ENCODE assay signal across 9 cellular contexts in the genomic region with DNA sequence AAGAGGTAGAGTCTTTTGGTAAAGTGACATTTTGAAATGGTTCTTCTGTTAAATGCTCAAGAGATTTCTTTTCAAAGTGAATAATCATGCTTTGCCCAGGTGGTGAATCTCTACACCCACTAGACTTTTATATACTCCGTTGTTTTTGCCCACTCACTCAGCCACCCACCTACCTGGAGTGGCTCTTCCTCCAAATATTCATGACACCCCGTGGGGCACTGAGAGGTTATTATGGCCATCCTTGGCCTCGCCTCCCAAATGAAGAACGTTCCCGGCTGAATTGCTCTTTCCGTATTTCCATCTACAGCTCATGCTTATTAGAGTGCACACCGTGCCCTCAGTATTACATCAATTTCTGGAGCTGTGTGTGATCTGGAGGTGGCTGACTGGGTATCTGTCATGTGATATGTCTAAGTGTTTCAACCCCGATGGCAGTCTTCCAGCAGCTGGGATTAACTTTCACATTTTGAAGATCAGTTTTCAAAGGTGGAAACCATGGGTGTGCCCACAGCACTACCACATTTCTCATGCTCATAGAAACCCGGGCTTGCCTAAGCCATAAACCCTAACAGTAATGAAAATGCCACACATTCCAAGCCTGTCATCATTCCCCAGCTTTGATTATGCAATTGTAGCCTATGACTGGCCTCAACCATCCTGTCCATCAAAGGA.
DNase-seq lines count a peak whose midpoint lies in the region; ATAC-seq and TF ChIP-seq lines count a peak whose summit lies in the region.
"Had no signal": no experiment of that assay in that cellular context is flagged by ENCODE, and none has a peak within 500 bp of the region (broad histone marks: within the 10 kb centered on the region; RNA-seq: fewer than 3 reads in every experiment).

No MANE protein-coding gene starts in this region.

- TF ChIP-seq RAD21 in HCT116 (IDR thresholded peaks at IDR 0.05; ENCODE audit: low read depth) = no peak

- 78 to 84% methylated on average over 8 to 9 of the region's 9 CpGs for WGBS in thyroid gland, 2 donors

- H3K4me1 ChIP-seq in HCT116 (ENCODE audit: control insufficient read depth in 1 of 2, insufficient read depth in 2 of 2, low read length in 2 of 2) (peaks cover 12 to 26% of the 10 kb centered on the region in 2 experiments; a peak in 3 of 4 replicates), fibroblast of lung (ENCODE audit: control insufficient read depth, extremely low read depth, insufficient read depth, low read length) (peaks cover 3% of the 10 kb centered on the region), thyroid gland (peaks cover 17% of the 10 kb centered on the region in 2 donors)

- intact Hi-C loops in HCT116 (cut with micrococcal nuclease) (loop anchor here (10.0 kb wide), 1 partner anchor 491 kb away; a partner anchor contains a TSS), thyroid gland (cut with DNase I) (no loop called here)

- H3K36me3 ChIP-seq in HCT116 (ENCODE audit: control insufficient read depth in 1 of 2, insufficient read depth in 2 of 2, low read length in 2 of 2) (no peaks in the 10 kb centered on the region), fibroblast of lung (ENCODE audit: control insufficient read depth, insufficient read depth, low read length) (no peaks in the 10 kb centered on the region), thyroid gland (no peaks in the 10 kb centered on the region)

- 0 out of 4 replicates have a peak overlapping the region, but pooled peaks of 1 of the 2 experiments have one; percentile 8 for H3K4me3 ChIP-seq in HCT116 (replicated peaks in 1 of 2; ENCODE audit: low read depth in 1 of 2, low read length in 2 of 2)
- H3K4me3 ChIP-seq in fibroblast of lung (replicated peaks in 1 of 4; ENCODE audit: control extremely low read depth in 1 of 4, insufficient read depth in 1 of 4, low read depth in 3 of 4, low read length in 4 of 4) = no peak overlapping the region
- no peak overlapping the region for H3K4me3 ChIP-seq in thyroid gland (replicated peaks in 1 of 3)

- H3K79me2 ChIP-seq in HCT116 (ENCODE audit: insufficient read depth, low read length) (no peaks in the 10 kb centered on the region), fibroblast of lung (ENCODE audit: control insufficient read depth, insufficient read depth, low read length) (no peaks in the 10 kb centered on the region)

- H3K9me3 ChIP-seq in HCT116 (ENCODE audit: control insufficient read depth in 1 of 2, insufficient read depth in 1 of 2, low read depth in 1 of 2, low read length in 2 of 2) (no peaks in the 10 kb centered on the region), fibroblast of lung (ENCODE audit: control insufficient read depth, insufficient read depth, low read depth, low read length) (no peaks in the 10 kb centered on the region), thyroid gland (no peaks in the 10 kb centered on the region)

- H3K27me3 ChIP-seq in HCT116 (ENCODE audit: insufficient read depth, low read length) (no peaks in the 10 kb centered on the region), fibroblast of lung (ENCODE audit: control insufficient read depth, insufficient read depth, low read length) (no peaks in the 10 kb centered on the region), thyroid gland (no peaks in the 10 kb centered on the region)

- H3K9ac ChIP-seq in HCT116 (ENCODE audit: low read length) = no peak overlapping the region
- H3K9ac ChIP-seq in fibroblast of lung (ENCODE audit: insufficient read depth, low read length) = no peak overlapping the region

- TF ChIP-seq CTCF in HCT116 (IDR thresholded peaks at IDR 0.05 in 2 of 3, conservative IDR thresholded peaks at IDR 0.05 in 1 of 3; ENCODE audit: borderline replicate concordance in 1 of 3, insufficient read depth in 1 of 3, low read depth in 2 of 3, low read length in 2 of 3) (no peak), fibroblast of lung (conservative IDR thresholded peaks at IDR 0.05 in 1 of 2, IDR thresholded peaks at IDR 0.05 in 1 of 2; ENCODE audit: low read depth in 1 of 2, low read length in 2 of 2) (no peak), thyroid gland (IDR thresholded peaks at IDR 0.05) (no peak)

- TF ChIP-seq POLR2A in HCT116 (IDR thresholded peaks at IDR 0.05; ENCODE audit: borderline replicate concordance, extremely low read depth, insufficient read depth, insufficient read length) (no peak), thyroid gland (IDR thresholded peaks at IDR 0.05) (no peak)

- DNase-seq in HCT116 (ENCODE audit: low read depth, low spot score) = peak; percentile 73
- DNase-seq in NCI-H524 (lab: John Stamatoyannopoulos, UW) = peak; percentile 62 to 89
- peak; percentile 61 to 66 for DNase-seq in fibroblast of lung (ENCODE audit: low read depth in 2 of 2)
- DNase-seq in thyroid gland = peak; percentile 8 to 37
- DNase-seq in 8988T = no peak
- DNase-seq in SKM-1 (lab: John Stamatoyannopoulos, UW; ENCODE audit: unreplicated experiment) = no peak
- no peak for DNase-seq in SHP77 treated with DMSO at 0.1 percent for 48 hours (lab: John Stamatoyannopoulos, UW)
- DNase-seq: activated CD4-positive, alpha-beta memory T cell treated with anti-CD3 and anti-CD28 coated beads for 36 hours; naive B cell had no signal

- H2AFZ ChIP-seq in HCT116 (ENCODE audit: low read depth, low read length, poor library complexity, severe bottlenecking) (peak overlapping the region; percentile 37), fibroblast of lung (ENCODE audit: low read length) (no peak overlapping the region)

- peak; percentile 93 for ATAC-seq in HCT116

- H3K9me2 ChIP-seq in HCT116 (ENCODE audit: insufficient read depth) = no peaks in the 10 kb centered on the region

- CTCF ChIA-PET in HCT116 (lab: Charles Lee) = no interaction called here

- no TSS peak for BruUV-seq in HCT116 (replicated peaks; lab: Mats Ljungman, UMichigan)

- H4K20me1 ChIP-seq in HCT116 (ENCODE audit: insufficient read depth) (no peaks in the 10 kb centered on the region), fibroblast of lung (ENCODE audit: control insufficient read depth, extremely low read depth, insufficient read depth, low read length) (no peaks in the 10 kb centered on the region)

- POLR2A ChIA-PET in HCT116 (lab: Charles Lee) = no interaction called here

- H3K27ac ChIP-seq in HCT116 (ENCODE audit: low read depth, low read length) = no peak overlapping the region
- no peak overlapping the region for H3K27ac ChIP-seq in fibroblast of lung (ENCODE audit: insufficient read depth, low read length)
- H3K27ac ChIP-seq in thyroid gland = no peak overlapping the region

- H3K4me2 ChIP-seq in HCT116 (ENCODE audit: low read length) (peak overlapping the region; percentile 59), fibroblast of lung (ENCODE audit: extremely low read depth, insufficient read depth, low read length) (no peak overlapping the region)

- RAD21 ChIA-PET in HCT116 (lab: Charles Lee; ENCODE audit: low non-redundant PET in 1 of 2, low total read pairs in 2 of 2, uncharacterized antibody in 2 of 2, unreplicated experiment in 2 of 2) = no interaction called here

TF ChIP-seq in HCT116, 20 proteins besides CTCF, POLR2A, EP300 and RAD21 (continues in another document):
- TF ChIP-seq CBX3 (IDR thresholded peaks at IDR 0.05; ENCODE audit: low read depth) (peak; percentile 74), YY1 (IDR thresholded peaks at IDR 0.05; ENCODE audit: extremely low read depth, insufficient replicate concordance, low read depth, low read length) (no peak), POLR2AphosphoS5 (IDR thresholded peaks at IDR 0.05; ENCODE audit: low read depth, low read length) (peak; percentile 45; the same call in 1 of the 2 replicates), SIN3A (IDR thresholded peaks at IDR 0.05; ENCODE audit: low read depth) (peak; percentile 80), ZFX (IDR thresholded peaks at IDR 0.05) (no peak), FOSL1 (IDR thresholded peaks at IDR 0.05; ENCODE audit: low read depth) (0 out of 2 replicates have a peak, but pooled peaks have one; percentile 45)
- TF ChIP-seq, protein P1, sequence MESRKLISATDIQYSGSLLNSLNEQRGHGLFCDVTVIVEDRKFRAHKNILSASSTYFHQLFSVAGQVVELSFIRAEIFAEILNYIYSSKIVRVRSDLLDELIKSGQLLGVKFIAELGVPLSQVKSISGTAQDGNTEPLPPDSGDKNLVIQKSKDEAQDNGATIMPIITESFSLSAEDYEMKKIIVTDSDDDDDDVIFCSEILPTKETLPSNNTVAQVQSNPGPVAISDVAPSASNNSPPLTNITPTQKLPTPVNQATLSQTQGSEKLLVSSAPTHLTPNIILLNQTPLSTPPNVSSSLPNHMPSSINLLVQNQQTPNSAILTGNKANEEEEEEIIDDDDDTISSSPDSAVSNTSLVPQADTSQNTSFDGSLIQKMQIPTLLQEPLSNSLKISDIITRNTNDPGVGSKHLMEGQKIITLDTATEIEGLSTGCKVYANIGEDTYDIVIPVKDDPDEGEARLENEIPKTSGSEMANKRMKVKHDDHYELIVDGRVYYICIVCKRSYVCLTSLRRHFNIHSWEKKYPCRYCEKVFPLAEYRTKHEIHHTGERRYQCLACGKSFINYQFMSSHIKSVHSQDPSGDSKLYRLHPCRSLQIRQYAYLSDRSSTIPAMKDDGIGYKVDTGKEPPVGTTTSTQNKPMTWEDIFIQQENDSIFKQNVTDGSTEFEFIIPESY (IDR thresholded peaks at IDR 0.05; ENCODE audit: extremely low read depth, insufficient replicate concordance, low read length) = no peak
- TF ChIP-seq, protein P2, sequence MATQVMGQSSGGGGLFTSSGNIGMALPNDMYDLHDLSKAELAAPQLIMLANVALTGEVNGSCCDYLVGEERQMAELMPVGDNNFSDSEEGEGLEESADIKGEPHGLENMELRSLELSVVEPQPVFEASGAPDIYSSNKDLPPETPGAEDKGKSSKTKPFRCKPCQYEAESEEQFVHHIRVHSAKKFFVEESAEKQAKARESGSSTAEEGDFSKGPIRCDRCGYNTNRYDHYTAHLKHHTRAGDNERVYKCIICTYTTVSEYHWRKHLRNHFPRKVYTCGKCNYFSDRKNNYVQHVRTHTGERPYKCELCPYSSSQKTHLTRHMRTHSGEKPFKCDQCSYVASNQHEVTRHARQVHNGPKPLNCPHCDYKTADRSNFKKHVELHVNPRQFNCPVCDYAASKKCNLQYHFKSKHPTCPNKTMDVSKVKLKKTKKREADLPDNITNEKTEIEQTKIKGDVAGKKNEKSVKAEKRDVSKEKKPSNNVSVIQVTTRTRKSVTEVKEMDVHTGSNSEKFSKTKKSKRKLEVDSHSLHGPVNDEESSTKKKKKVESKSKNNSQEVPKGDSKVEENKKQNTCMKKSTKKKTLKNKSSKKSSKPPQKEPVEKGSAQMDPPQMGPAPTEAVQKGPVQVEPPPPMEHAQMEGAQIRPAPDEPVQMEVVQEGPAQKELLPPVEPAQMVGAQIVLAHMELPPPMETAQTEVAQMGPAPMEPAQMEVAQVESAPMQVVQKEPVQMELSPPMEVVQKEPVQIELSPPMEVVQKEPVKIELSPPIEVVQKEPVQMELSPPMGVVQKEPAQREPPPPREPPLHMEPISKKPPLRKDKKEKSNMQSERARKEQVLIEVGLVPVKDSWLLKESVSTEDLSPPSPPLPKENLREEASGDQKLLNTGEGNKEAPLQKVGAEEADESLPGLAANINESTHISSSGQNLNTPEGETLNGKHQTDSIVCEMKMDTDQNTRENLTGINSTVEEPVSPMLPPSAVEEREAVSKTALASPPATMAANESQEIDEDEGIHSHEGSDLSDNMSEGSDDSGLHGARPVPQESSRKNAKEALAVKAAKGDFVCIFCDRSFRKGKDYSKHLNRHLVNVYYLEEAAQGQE (IDR thresholded peaks at IDR 0.05; ENCODE audit: low read depth) = no peak

Comparison
In these comparisons a context has a peak if more than half of its experiments do, and no peak if none do; other contexts are left out.
1. DNase-seq: peak in HCT116 (single experiment), NCI-H524 (2 of 2), fibroblast of lung (2 of 2) and thyroid gland (2 of 2); none in 8988T (single experiment), SKM-1 (single experiment) and SHP77 treated with DMSO at 0.1 percent for 48 hours (single experiment).